8 cellular contexts compared by ENCODE assay signal in genomic region chrX:78886550-78886949, GRCh38. TPM values are rescaled to one million over a fixed set of nuclear protein-coding genes. Genes with fewer than 3 reads are reported as not detected.
A peak's percentile ranks its signal among the peaks of the same experiment; 100 is the strongest.
DNase-seq lines count a peak whose midpoint lies in the region; ATAC-seq and TF ChIP-seq lines count a peak whose summit lies in the region.

No MANE protein-coding gene starts in this region.

- peak overlapping the region; percentile 48 for H3K4me3 ChIP-seq in OCI-LY3 (ENCODE audit: low read length)
- H3K4me3 ChIP-seq in gastroesophageal sphincter = no peak overlapping the region
- H3K4me3 ChIP-seq in ovary = no peak overlapping the region
- no peak overlapping the region for H3K4me3 ChIP-seq in colonic mucosa

- no peaks in the 10 kb centered on the region for H3K27me3 ChIP-seq in OCI-LY3 (ENCODE audit: low read depth, low read length)
- H3K27me3 ChIP-seq in gastroesophageal sphincter = no peaks in the 10 kb centered on the region
- H3K27me3 ChIP-seq in ovary = no peaks in the 10 kb centered on the region
- H3K27me3 ChIP-seq in colonic mucosa = no peaks in the 10 kb centered on the region

- H3K9me3 ChIP-seq in OCI-LY3 (ENCODE audit: insufficient read depth, low read length) (no peaks in the 10 kb centered on the region), gastroesophageal sphincter (no peaks in the 10 kb centered on the region), ovary (no peaks in the 10 kb centered on the region), colonic mucosa (no peaks in the 10 kb centered on the region)

- H3K79me2 ChIP-seq in OCI-LY3 (ENCODE audit: low read length) = no peaks in the 10 kb centered on the region

- intact Hi-C loops in ovary (cut with DNase I) (no loop called here), colonic mucosa (cut with DNase I) (no loop called here)

- peak overlapping the region; percentile 83 for H2AFZ ChIP-seq in OCI-LY3 (ENCODE audit: low read depth, low read length)

- no peaks in the 10 kb centered on the region for H3K36me3 ChIP-seq in OCI-LY3 (replicated peaks; ENCODE audit: low read depth, low read length)
- H3K36me3 ChIP-seq in gastroesophageal sphincter = no peaks in the 10 kb centered on the region
- no peaks in the 10 kb centered on the region for H3K36me3 ChIP-seq in ovary
- H3K36me3 ChIP-seq in colonic mucosa = no peaks in the 10 kb centered on the region

- 13 to 41% methylated on average over 5 of the region's 5 CpGs for WGBS in gastroesophageal sphincter (ENCODE audit: low coverage in 1 of 2), 2 donors
- 19 to 33% (median 28%) methylated on average over 5 of the region's 5 CpGs for WGBS in ovary, 3 donors

- TF ChIP-seq POLR2A in gastroesophageal sphincter (IDR thresholded peaks at IDR 0.05) (no peak), ovary (IDR thresholded peaks at IDR 0.05) (no peak)

- 0 out of 2 replicates have a peak overlapping the region, but pooled peaks have one; percentile 31 for H3K9ac ChIP-seq in OCI-LY3 (ENCODE audit: low read length)
- no peak overlapping the region for H3K9ac ChIP-seq in colonic mucosa (ENCODE audit: low read depth in 2 of 2, low read length in 2 of 2)

- no peak for DNase-seq in activated T-cell treated with anti-CD3 and anti-CD28 coated beads, Interleukin-2, amount 50 U/mL, for 48 hours
- DNase-seq in ovary (no peak), colonic mucosa (no peak)

- TF ChIP-seq CTCF in 22Rv1 (IDR thresholded peaks at IDR 0.05) = peak; percentile 44
- peak; percentile 37; the same call in 1 of the 3 replicates for TF ChIP-seq CTCF in GM12872 (IDR thresholded peaks at IDR 0.05; ENCODE audit: insufficient read depth, low read depth, low read length)
- peak; percentile 58 for TF ChIP-seq CTCF in OCI-LY3 (IDR thresholded peaks at IDR 0.05; ENCODE audit: low read depth, low read length)
- peak; percentile 21 to 51 (median 42) for TF ChIP-seq CTCF in gastroesophageal sphincter (IDR thresholded peaks at IDR 0.05)
- peak in 1 of 3 donors; percentile 33 for TF ChIP-seq CTCF in ovary (IDR thresholded peaks at IDR 0.05)
- no peak for TF ChIP-seq CTCF in colonic mucosa (IDR thresholded peaks at IDR 0.05)

- H3K4me1 ChIP-seq in OCI-LY3 (ENCODE audit: low read length) (0 out of 2 replicates have a peak, but pooled peaks cover 2% of the 10 kb centered on the region), gastroesophageal sphincter (no peaks in the 10 kb centered on the region), ovary (ENCODE audit: insufficient read depth) (no peaks in the 10 kb centered on the region), colonic mucosa (no peaks in the 10 kb centered on the region)

- peak overlapping the region; percentile 73 for H3K4me2 ChIP-seq in OCI-LY3 (ENCODE audit: low read length)

- ATAC-seq in gastroesophageal sphincter = no peak
- ATAC-seq in GM19455 (IDR thresholded peaks at IDR 0.05; ENCODE audit: unreplicated experiment) = no peak

- H3K27ac ChIP-seq in 22Rv1 (no peak overlapping the region), OCI-LY3 (ENCODE audit: low read length) (no peak overlapping the region), gastroesophageal sphincter (no peak overlapping the region), ovary (no peak overlapping the region), colonic mucosa (no peak overlapping the region)

- H4K20me1 ChIP-seq in OCI-LY3 (ENCODE audit: insufficient read depth, low read length) = no peaks in the 10 kb centered on the region

- no peak for TF ChIP-seq EP300 in gastroesophageal sphincter (IDR thresholded peaks at IDR 0.05)
- no peak for TF ChIP-seq EP300 in ovary (IDR thresholded peaks at IDR 0.05)

RNA-seq across cellular contexts. Expression of gene P2RY10, which starts 58.6 kb away (rescaled TPM):
- total RNA-seq in gastroesophageal sphincter (not detected), ovary (under 1 TPM in 4 of 7 donors, not detected in 3; 0.23 to 0.54 (median 0.28) TPM), colonic mucosa (1 to 10 TPM in 1 of 2 donors, under 1 TPM in 1; 0.57 to 1.6 TPM)
- 1 to 10 TPM in 1 of 2 donors, under 1 TPM in 1; 0.11 to 1.9 TPM for polyA plus RNA-seq in ovary
